ENCODE assay signal across 23 cellular contexts in the genomic region with DNA sequence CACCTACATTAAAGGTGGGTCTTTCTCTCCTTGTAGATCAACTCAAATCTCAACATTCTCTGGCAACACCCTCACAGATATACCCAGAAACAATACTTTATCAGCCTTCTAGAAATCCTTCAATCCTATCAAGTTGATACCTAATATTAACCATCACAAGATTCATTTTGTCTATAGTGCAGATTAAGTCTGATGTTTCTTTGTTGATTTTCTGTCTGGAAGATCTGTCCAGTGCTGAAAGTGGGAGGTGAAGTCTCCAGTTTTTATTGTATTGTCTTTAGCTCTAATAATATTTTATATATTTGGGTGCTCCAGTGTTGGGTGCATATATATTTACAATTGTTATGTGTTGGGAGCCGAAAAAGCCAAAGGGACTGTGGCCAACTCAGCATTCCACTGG.
DNase-seq lines count a peak whose midpoint lies in the region; ATAC-seq, FAIRE-seq and TF ChIP-seq lines count a peak whose summit lies in the region.
"Had no signal": no experiment of that assay in that cellular context is flagged by ENCODE, and none has a peak within 500 bp of the region (broad histone marks: within the 10 kb centered on the region; RNA-seq: fewer than 3 reads in every experiment).

No MANE protein-coding gene starts in this region.

- no peak overlapping the region for H2AFZ ChIP-seq in mammary epithelial cell (ENCODE audit: low read depth, low read length)
- no peak overlapping the region for H2AFZ ChIP-seq in K562 (ENCODE audit: low read depth, low read length)
- H2AFZ ChIP-seq: GM23338 had no signal

- TF ChIP-seq RAD21 in K562 (CRISPR knock-in tag; conservative IDR thresholded peaks at IDR 0.05 in 1 of 2, IDR thresholded peaks at IDR 0.05 in 1 of 2), result no peak

- dilution Hi-C loops in mammary epithelial cell (cut with HindIII; ENCODE audit: low sequenced_read_pairs), result no loop called here

- H4K20me1 ChIP-seq in mammary epithelial cell (ENCODE audit: insufficient read depth, low read length), result no peaks in the 10 kb centered on the region
- H4K20me1 ChIP-seq in K562 (replicated peaks; ENCODE audit: control insufficient read depth, insufficient read depth, low read length), result no peaks in the 10 kb centered on the region
- H4K20me1 ChIP-seq: BLaER1 had no signal

- H3K27ac ChIP-seq in mammary epithelial cell (ENCODE audit: insufficient read depth, low read depth, low read length), result no peak overlapping the region
- no peak overlapping the region for H3K27ac ChIP-seq in K562 (ENCODE audit: extremely low read depth, low read depth, low read length)
- no peak overlapping the region for H3K27ac ChIP-seq in right lobe of liver
- H3K27ac ChIP-seq: 22Rv1, BLaER1, C4-2B had no signal

- BruUV-seq in MCF 10A (replicated peaks; lab: Mats Ljungman, UMichigan), result no TSS peak
- BruUV-seq in mammary epithelial cell (replicated peaks; lab: Mats Ljungman, UMichigan), result no TSS peak
- BruUV-seq in K562 (replicated peaks; lab: Mats Ljungman, UMichigan), result no TSS peak

- 64% methylated on average over 1 of the region's 1 CpG for WGBS in mammary epithelial cell (ENCODE audit: low coverage, missing lambda C conversion rate)
- WGBS in K562 (ENCODE audit: insufficient coverage, low coverage, missing lambda C conversion rate), result 5% methylated on average over 1 of the region's 1 CpG
- 43% methylated on average over 1 of the region's 1 CpG for WGBS in right lobe of liver (ENCODE audit: insufficient coverage, low coverage, low lambda C conversion rate, missing lambda C conversion rate)

- no peaks in the 10 kb centered on the region for H3K9me1 ChIP-seq in K562 (ENCODE audit: control insufficient read depth, insufficient read depth, low read length)

- no peak overlapping the region for H3K27ac Mint-ChIP-seq in MCF 10A (ENCODE audit: low read depth, unreplicated experiment)
- H3K27ac Mint-ChIP-seq: B cell; CD4-positive, CD25-positive, alpha-beta regulatory T cell; CD8-positive, alpha-beta T cell; GM23338; HFFc6 had no signal

- no peak for TF ChIP-seq POLR2A in K562 (conservative IDR thresholded peaks at IDR 0.05)
- TF ChIP-seq POLR2A in right lobe of liver (IDR thresholded peaks at IDR 0.05), result no peak

- no peaks in the 10 kb centered on the region for H3K79me2 ChIP-seq in mammary epithelial cell (ENCODE audit: insufficient read depth, low read length)
- H3K79me2 ChIP-seq in K562 (ENCODE audit: control insufficient read depth, insufficient read depth, low read length), result no peaks in the 10 kb centered on the region

- intact Hi-C loops in MCF 10A (cut with micrococcal nuclease) (no loop called here), mammary epithelial cell (cut with micrococcal nuclease) (no loop called here), K562 (cut with micrococcal nuclease) (no loop called here), right lobe of liver (cut with DNase I) (no loop called here)

- H3K27me3 Mint-ChIP-seq in MCF 10A (ENCODE audit: insufficient read depth, unreplicated experiment), result no peaks in the 10 kb centered on the region
- H3K27me3 Mint-ChIP-seq: B cell; CD4-positive, CD25-positive, alpha-beta regulatory T cell had no signal

- H3K27me3 ChIP-seq in mammary epithelial cell (ENCODE audit: insufficient read depth, low read length) (no peaks in the 10 kb centered on the region), K562 (ENCODE audit: control insufficient read depth in 2 of 2, insufficient read depth in 2 of 2, low read length in 2 of 2) (no peaks in the 10 kb centered on the region; a peak in 1 of 5 replicates), right lobe of liver (no peaks in the 10 kb centered on the region)
- H3K27me3 ChIP-seq: BLaER1 had no signal

- DNase-seq in MCF 10A (ENCODE audit: unreplicated experiment) (peak; percentile 2), mammary epithelial cell (no peak), K562 (ENCODE audit: extremely low read depth in 1 of 4, low spot score in 3 of 4) (no peak), fibroblast of pulmonary artery (ENCODE audit: low read depth) (peak; percentile 3), right lobe of liver (no peak), left lobe of liver (ENCODE audit: low spot score) (no peak), NCI-H2081 (lab: John Stamatoyannopoulos, UW) (no peak)
- DNase-seq: Caco-2; CD4-positive, CD25-positive, alpha-beta regulatory T cell; CD8-positive, alpha-beta T cell; DMS153; DND-41; H9; HFFc6 had no signal

- H3K4me3 Mint-ChIP-seq in MCF 10A (ENCODE audit: unreplicated experiment), result no peak overlapping the region
- H3K4me3 Mint-ChIP-seq: B cell; CD4-positive, CD25-positive, alpha-beta regulatory T cell; CD8-positive, alpha-beta T cell; GM23338; H9; HFFc6 had no signal

- H3K4me3 ChIP-seq in mammary epithelial cell (replicated peaks in 1 of 3; ENCODE audit: insufficient read depth in 1 of 3, low read depth in 2 of 3, low read length in 3 of 3) (no peak overlapping the region), K562 (no peak overlapping the region), fibroblast of pulmonary artery (replicated peaks; ENCODE audit: low read depth, low read length) (no peak overlapping the region), right lobe of liver (no peak overlapping the region)
- H3K4me3 ChIP-seq: BLaER1, GM23338 had no signal

- FAIRE-seq in K562 (lab: Jason Lieb, UNC), result no peak
- FAIRE-seq: A204.1, G401.6, GM18507 had no signal

- in situ Hi-C loops in mammary epithelial cell (cut with MboI; ENCODE audit: low sequenced_read_pairs in 2 of 2) (no loop called here), K562 (cut with MboI) (no loop called here)

- H3K36me3 Mint-ChIP-seq in MCF 10A (ENCODE audit: insufficient read depth, unreplicated experiment), result no peaks in the 10 kb centered on the region
- H3K36me3 Mint-ChIP-seq: CD4-positive, CD25-positive, alpha-beta regulatory T cell; CD8-positive, alpha-beta T cell had no signal

- no peak for ATAC-seq in K562
- no peak for ATAC-seq in right lobe of liver
- ATAC-seq in left lobe of liver, result no peak
- ATAC-seq: CD8-positive, alpha-beta T cell; GM23338; HCT116 had no signal

- no peak for TF ChIP-seq EP300 in K562 (IDR thresholded peaks at IDR 0.05; ENCODE audit: low read length)

- H3K4me1 Mint-ChIP-seq in MCF 10A (ENCODE audit: insufficient read depth, unreplicated experiment), result no peaks in the 10 kb centered on the region
- H3K4me1 Mint-ChIP-seq: B cell had no signal

- no peak overlapping the region for H3K9ac ChIP-seq in mammary epithelial cell (ENCODE audit: insufficient read depth, low read length)
- no peak overlapping the region for H3K9ac ChIP-seq in K562 (ENCODE audit: insufficient read depth in 1 of 2, low read depth in 2 of 2, low read length in 2 of 2)
- H3K9ac ChIP-seq: BLaER1 had no signal

- no peaks in the 10 kb centered on the region for H3K4me1 ChIP-seq in mammary epithelial cell (ENCODE audit: insufficient read depth, low read length)
- H3K4me1 ChIP-seq in K562 (replicated peaks in 1 of 2; ENCODE audit: control insufficient read depth in 2 of 2, insufficient read depth in 2 of 2, low read length in 2 of 2), result peaks cover 3 to 4% of the 10 kb centered on the region in 2 experiments; a peak in 2 of 5 replicates
- no peaks in the 10 kb centered on the region for H3K4me1 ChIP-seq in right lobe of liver
- H3K4me1 ChIP-seq: BLaER1, Caco-2 had no signal

- H3K9me3 ChIP-seq in mammary epithelial cell (replicated peaks; ENCODE audit: insufficient read depth, low read length) (peaks cover 21% of the 10 kb centered on the region), K562 (replicated peaks; ENCODE audit: control insufficient read depth, insufficient read depth, low read depth, low read length) (no peaks in the 10 kb centered on the region), right lobe of liver (no peaks in the 10 kb centered on the region)
- H3K9me3 ChIP-seq: BLaER1, Caco-2 had no signal

- H3K9me3 Mint-ChIP-seq in MCF 10A (ENCODE audit: unreplicated experiment), result no peaks in the 10 kb centered on the region

- no peak for TF ChIP-seq CTCF in MCF 10A (IDR thresholded peaks at IDR 0.05; ENCODE audit: unreplicated experiment)
- TF ChIP-seq CTCF in mammary epithelial cell (conservative IDR thresholded peaks at IDR 0.05 in 1 of 2, IDR thresholded peaks at IDR 0.05 in 1 of 2; ENCODE audit: extremely low read depth in 1 of 2, insufficient read depth in 1 of 2, low read depth in 1 of 2, low read length in 2 of 2), result no peak
- no peak for TF ChIP-seq CTCF in K562 (IDR thresholded peaks at IDR 0.05 in 2 of 3, conservative IDR thresholded peaks at IDR 0.05 in 1 of 3; ENCODE audit: insufficient read depth in 2 of 3, low read depth in 1 of 3, low read length in 3 of 3)
- no peak for TF ChIP-seq CTCF in fibroblast of pulmonary artery (IDR thresholded peaks at IDR 0.05; ENCODE audit: low read length, missing control alignments)
- no peak for TF ChIP-seq CTCF in right lobe of liver (IDR thresholded peaks at IDR 0.05)

- CTCF ChIA-PET in MCF 10A (lab: Yijun Ruan, JAX) (no interaction called here), mammary epithelial cell (lab: Charles Lee; ENCODE audit: low non-redundant PET) (no interaction called here), K562 (lab: Yijun Ruan, JAX; ENCODE audit: low intra/inter-chr PET ratio) (no interaction called here)

- H3K4me2 ChIP-seq in mammary epithelial cell (ENCODE audit: insufficient read depth, low read depth, low read length) (no peak overlapping the region), K562 (ENCODE audit: insufficient read depth, low read length) (no peak overlapping the region)
- H3K4me2 ChIP-seq: BLaER1, GM23338 had no signal

- H3K36me3 ChIP-seq in mammary epithelial cell (ENCODE audit: insufficient read depth, low read length) (no peaks in the 10 kb centered on the region), K562 (ENCODE audit: control insufficient read depth, insufficient read depth, low read length) (no peaks in the 10 kb centered on the region), right lobe of liver (no peaks in the 10 kb centered on the region)
- H3K36me3 ChIP-seq: BLaER1 had no signal

- POLR2A ChIA-PET in MCF 10A (lab: Yijun Ruan, JAX) (no interaction called here), K562 (lab: Yijun Ruan, JAX) (no interaction called here)

TF ChIP-seq in K562, 482 proteins besides CTCF, POLR2A, EP300 and RAD21:
- peak; percentile 55; the same call in 1 of the 2 replicates for TF ChIP-seq MIER1 (IDR thresholded peaks at IDR 0.05; ENCODE audit: low read depth)
- no peak for TF ChIP-seq ILF3 (IDR thresholded peaks at IDR 0.05; ENCODE audit: borderline replicate concordance)
- TF ChIP-seq EHMT2 (IDR thresholded peaks at IDR 0.05), result peak; percentile 63; the same call in 1 of the 2 replicates
TF ChIP-seq in K562: peak in this region for 2.

Comparison
In these comparisons a context has a peak if more than half of its experiments do, and no peak if none do; other contexts are left out.
1. DNase-seq: peak in MCF 10A (single experiment) and fibroblast of pulmonary artery (single experiment); none in mammary epithelial cell (single experiment), K562 (0 of 4), right lobe of liver (0 of 3), left lobe of liver (single experiment) and NCI-H2081 (0 of 2).